1 cellular context compared by ENCODE assay signal in the genomic region with DNA sequence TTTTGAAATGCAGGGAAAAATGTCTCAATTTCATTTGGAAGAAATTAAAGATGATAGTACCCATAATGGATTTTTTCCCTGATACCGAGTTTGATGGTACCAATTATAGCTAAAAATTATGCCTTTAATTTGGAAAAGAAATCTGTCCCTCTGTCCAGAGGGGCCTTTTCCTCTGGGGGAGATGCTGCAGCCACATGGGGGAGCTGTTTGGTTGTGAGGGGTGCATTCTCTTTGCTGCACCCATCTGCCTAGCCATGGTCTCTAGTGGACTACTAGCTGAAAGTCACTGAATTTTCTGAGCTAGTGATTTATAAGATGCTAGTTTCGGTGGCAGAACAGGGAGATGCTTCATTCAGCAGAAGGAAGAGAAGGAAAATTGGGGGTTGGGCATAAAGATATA.
TF ChIP-seq lines count a peak whose summit lies in the region.

No MANE protein-coding gene starts in this region.

TF ChIP-seq in GM12878, 131 proteins besides CTCF, POLR2A, EP300 and RAD21:
- TF ChIP-seq, protein P1, sequence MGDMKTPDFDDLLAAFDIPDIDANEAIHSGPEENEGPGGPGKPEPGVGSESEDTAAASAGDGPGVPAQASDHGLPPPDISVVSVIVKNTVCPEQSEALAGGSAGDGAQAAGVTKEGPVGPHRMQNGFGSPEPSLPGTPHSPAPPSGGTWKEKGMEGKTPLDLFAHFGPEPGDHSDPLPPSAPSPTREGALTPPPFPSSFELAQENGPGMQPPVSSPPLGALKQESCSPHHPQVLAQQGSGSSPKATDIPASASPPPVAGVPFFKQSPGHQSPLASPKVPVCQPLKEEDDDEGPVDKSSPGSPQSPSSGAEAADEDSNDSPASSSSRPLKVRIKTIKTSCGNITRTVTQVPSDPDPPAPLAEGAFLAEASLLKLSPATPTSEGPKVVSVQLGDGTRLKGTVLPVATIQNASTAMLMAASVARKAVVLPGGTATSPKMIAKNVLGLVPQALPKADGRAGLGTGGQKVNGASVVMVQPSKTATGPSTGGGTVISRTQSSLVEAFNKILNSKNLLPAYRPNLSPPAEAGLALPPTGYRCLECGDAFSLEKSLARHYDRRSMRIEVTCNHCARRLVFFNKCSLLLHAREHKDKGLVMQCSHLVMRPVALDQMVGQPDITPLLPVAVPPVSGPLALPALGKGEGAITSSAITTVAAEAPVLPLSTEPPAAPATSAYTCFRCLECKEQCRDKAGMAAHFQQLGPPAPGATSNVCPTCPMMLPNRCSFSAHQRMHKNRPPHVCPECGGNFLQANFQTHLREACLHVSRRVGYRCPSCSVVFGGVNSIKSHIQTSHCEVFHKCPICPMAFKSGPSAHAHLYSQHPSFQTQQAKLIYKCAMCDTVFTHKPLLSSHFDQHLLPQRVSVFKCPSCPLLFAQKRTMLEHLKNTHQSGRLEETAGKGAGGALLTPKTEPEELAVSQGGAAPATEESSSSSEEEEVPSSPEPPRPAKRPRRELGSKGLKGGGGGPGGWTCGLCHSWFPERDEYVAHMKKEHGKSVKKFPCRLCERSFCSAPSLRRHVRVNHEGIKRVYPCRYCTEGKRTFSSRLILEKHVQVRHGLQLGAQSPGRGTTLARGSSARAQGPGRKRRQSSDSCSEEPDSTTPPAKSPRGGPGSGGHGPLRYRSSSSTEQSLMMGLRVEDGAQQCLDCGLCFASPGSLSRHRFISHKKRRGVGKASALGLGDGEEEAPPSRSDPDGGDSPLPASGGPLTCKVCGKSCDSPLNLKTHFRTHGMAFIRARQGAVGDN (IDR thresholded peaks at IDR 0.05), result peak; percentile 21; the same call in 1 of the 2 replicates
- TF ChIP-seq BCL11A (IDR thresholded peaks at IDR 0.05; ENCODE audit: low read depth, low read length), result no peak
- 0 out of 2 replicates have a peak, but pooled peaks have one; percentile 45 for TF ChIP-seq HDGF (IDR thresholded peaks at IDR 0.05)
- TF ChIP-seq MTA2 (IDR thresholded peaks at IDR 0.05; ENCODE audit: low read depth), result 0 out of 2 replicates have a peak, but pooled peaks have one; percentile 16
- TF ChIP-seq TARDBP (IDR thresholded peaks at IDR 0.05; ENCODE audit: borderline replicate concordance), result no peak
- TF ChIP-seq IKZF2 (IDR thresholded peaks at IDR 0.05), result peak in 1 of 2 experiments; percentile 25; a peak in 2 of 4 replicates
- no peak for TF ChIP-seq SMAD1 (IDR thresholded peaks at IDR 0.05; ENCODE audit: low read depth, partially characterized antibody)
- 0 out of 2 replicates have a peak, but pooled peaks have one; percentile 22 for TF ChIP-seq EED (IDR thresholded peaks at IDR 0.05; ENCODE audit: low read depth)
- no peak for TF ChIP-seq ZNF384 (IDR thresholded peaks at IDR 0.05; ENCODE audit: borderline replicate concordance, low read depth, low read length)
- peak; percentile 73; the same call in 1 of the 2 replicates for TF ChIP-seq YY1 (IDR thresholded peaks at IDR 0.05; ENCODE audit: low read depth, low read length)
- TF ChIP-seq, protein P2, sequence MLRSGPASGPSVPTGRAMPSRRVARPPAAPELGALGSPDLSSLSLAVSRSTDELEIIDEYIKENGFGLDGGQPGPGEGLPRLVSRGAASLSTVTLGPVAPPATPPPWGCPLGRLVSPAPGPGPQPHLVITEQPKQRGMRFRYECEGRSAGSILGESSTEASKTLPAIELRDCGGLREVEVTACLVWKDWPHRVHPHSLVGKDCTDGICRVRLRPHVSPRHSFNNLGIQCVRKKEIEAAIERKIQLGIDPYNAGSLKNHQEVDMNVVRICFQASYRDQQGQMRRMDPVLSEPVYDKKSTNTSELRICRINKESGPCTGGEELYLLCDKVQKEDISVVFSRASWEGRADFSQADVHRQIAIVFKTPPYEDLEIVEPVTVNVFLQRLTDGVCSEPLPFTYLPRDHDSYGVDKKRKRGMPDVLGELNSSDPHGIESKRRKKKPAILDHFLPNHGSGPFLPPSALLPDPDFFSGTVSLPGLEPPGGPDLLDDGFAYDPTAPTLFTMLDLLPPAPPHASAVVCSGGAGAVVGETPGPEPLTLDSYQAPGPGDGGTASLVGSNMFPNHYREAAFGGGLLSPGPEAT (IDR thresholded peaks at IDR 0.05; ENCODE audit: low read depth), result no peak
- peak; percentile 48; the same call in 1 of the 2 replicates for TF ChIP-seq ZNF24 (IDR thresholded peaks at IDR 0.05)
- TF ChIP-seq MYC (IDR thresholded peaks at IDR 0.05; ENCODE audit: insufficient read depth, insufficient read length, insufficient replicate concordance, low read length, severe bottlenecking), result no peak
- TF ChIP-seq, protein P3, sequence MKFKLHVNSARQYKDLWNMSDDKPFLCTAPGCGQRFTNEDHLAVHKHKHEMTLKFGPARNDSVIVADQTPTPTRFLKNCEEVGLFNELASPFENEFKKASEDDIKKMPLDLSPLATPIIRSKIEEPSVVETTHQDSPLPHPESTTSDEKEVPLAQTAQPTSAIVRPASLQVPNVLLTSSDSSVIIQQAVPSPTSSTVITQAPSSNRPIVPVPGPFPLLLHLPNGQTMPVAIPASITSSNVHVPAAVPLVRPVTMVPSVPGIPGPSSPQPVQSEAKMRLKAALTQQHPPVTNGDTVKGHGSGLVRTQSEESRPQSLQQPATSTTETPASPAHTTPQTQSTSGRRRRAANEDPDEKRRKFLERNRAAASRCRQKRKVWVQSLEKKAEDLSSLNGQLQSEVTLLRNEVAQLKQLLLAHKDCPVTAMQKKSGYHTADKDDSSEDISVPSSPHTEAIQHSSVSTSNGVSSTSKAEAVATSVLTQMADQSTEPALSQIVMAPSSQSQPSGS (IDR thresholded peaks at IDR 0.05; ENCODE audit: low read length), result no peak
- TF ChIP-seq, protein P4, sequence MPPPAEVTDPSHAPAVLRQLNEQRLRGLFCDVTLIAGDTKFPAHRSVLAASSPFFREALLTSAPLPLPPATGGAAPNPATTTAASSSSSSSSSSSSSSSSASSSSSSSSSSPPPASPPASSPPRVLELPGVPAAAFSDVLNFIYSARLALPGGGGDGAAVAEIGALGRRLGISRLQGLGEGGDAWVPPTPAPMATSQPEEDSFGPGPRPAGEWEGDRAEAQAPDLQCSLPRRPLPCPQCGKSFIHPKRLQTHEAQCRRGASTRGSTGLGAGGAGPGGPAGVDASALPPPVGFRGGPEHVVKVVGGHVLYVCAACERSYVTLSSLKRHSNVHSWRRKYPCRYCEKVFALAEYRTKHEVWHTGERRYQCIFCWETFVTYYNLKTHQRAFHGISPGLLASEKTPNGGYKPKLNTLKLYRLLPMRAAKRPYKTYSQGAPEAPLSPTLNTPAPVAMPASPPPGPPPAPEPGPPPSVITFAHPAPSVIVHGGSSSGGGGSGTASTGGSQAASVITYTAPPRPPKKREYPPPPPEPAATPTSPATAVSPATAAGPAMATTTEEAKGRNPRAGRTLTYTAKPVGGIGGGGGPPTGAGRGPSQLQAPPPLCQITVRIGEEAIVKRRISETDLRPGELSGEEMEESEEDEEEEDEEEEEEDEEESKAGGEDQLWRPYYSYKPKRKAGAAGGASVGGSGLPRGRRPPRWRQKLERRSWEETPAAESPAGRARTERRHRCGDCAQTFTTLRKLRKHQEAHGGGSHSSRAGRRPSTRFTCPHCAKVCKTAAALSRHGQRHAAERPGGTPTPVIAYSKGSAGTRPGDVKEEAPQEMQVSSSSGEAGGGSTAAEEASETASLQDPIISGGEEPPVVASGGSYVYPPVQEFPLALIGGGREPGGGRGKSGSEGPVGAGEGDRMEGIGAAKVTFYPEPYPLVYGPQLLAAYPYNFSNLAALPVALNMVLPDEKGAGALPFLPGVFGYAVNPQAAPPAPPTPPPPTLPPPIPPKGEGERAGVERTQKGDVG (CRISPR knock-in tag; IDR thresholded peaks at IDR 0.05), result no peak
- peak; percentile 71 for TF ChIP-seq POLR2AphosphoS5 (IDR thresholded peaks at IDR 0.05; ENCODE audit: low read length)
- TF ChIP-seq, protein P5, sequence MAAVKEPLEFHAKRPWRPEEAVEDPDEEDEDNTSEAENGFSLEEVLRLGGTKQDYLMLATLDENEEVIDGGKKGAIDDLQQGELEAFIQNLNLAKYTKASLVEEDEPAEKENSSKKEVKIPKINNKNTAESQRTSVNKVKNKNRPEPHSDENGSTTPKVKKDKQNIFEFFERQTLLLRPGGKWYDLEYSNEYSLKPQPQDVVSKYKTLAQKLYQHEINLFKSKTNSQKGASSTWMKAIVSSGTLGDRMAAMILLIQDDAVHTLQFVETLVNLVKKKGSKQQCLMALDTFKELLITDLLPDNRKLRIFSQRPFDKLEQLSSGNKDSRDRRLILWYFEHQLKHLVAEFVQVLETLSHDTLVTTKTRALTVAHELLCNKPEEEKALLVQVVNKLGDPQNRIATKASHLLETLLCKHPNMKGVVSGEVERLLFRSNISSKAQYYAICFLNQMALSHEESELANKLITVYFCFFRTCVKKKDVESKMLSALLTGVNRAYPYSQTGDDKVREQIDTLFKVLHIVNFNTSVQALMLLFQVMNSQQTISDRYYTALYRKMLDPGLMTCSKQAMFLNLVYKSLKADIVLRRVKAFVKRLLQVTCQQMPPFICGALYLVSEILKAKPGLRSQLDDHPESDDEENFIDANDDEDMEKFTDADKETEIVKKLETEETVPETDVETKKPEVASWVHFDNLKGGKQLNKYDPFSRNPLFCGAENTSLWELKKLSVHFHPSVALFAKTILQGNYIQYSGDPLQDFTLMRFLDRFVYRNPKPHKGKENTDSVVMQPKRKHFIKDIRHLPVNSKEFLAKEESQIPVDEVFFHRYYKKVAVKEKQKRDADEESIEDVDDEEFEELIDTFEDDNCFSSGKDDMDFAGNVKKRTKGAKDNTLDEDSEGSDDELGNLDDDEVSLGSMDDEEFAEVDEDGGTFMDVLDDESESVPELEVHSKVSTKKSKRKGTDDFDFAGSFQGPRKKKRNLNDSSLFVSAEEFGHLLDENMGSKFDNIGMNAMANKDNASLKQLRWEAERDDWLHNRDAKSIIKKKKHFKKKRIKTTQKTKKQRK (IDR thresholded peaks at IDR 0.05; ENCODE audit: low read depth, low read length), result 0 out of 2 replicates have a peak, but pooled peaks have one; percentile 22
- 0 out of 2 replicates have a peak, but pooled peaks have one; percentile 21 for TF ChIP-seq FOXM1 (IDR thresholded peaks at IDR 0.05; ENCODE audit: low read depth, low read length)
- TF ChIP-seq ZBED1 (IDR thresholded peaks at IDR 0.05; ENCODE audit: borderline replicate concordance), result peak; percentile 35; the same call in 1 of the 2 replicates
- 0 out of 2 replicates have a peak, but pooled peaks have one; percentile 15 for TF ChIP-seq IRF4 (IDR thresholded peaks at IDR 0.05; ENCODE audit: low read depth, low read length)
- no peak for TF ChIP-seq MYB (IDR thresholded peaks at IDR 0.05; ENCODE audit: borderline replicate concordance, low read depth, low read length)
- TF ChIP-seq, protein P6, sequence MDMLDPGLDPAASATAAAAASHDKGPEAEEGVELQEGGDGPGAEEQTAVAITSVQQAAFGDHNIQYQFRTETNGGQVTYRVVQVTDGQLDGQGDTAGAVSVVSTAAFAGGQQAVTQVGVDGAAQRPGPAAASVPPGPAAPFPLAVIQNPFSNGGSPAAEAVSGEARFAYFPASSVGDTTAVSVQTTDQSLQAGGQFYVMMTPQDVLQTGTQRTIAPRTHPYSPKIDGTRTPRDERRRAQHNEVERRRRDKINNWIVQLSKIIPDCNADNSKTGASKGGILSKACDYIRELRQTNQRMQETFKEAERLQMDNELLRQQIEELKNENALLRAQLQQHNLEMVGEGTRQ (IDR thresholded peaks at IDR 0.05; ENCODE audit: borderline replicate concordance, low read depth, low read length), result no peak
- TF ChIP-seq SIN3A (IDR thresholded peaks at IDR 0.05; ENCODE audit: low read depth, low read length), result no peak
- TF ChIP-seq RUNX3 (IDR thresholded peaks at IDR 0.05; ENCODE audit: low read length), result peak; percentile 30; the same call in 1 of the 2 replicates
- no peak for TF ChIP-seq GABPA (IDR thresholded peaks at IDR 0.05; ENCODE audit: low read depth)
- TF ChIP-seq PML (IDR thresholded peaks at IDR 0.05; ENCODE audit: low read length), result no peak
- TF ChIP-seq BHLHE40 (IDR thresholded peaks at IDR 0.05; ENCODE audit: borderline replicate concordance in 1 of 2, low read depth in 2 of 2, low read length in 1 of 2), result no peak
- peak; percentile 81; the same call in 1 of the 2 replicates for TF ChIP-seq SMC3 (IDR thresholded peaks at IDR 0.05; ENCODE audit: borderline replicate concordance, low read length)
- TF ChIP-seq CBX5 (IDR thresholded peaks at IDR 0.05; ENCODE audit: low read depth), result no peak
- TF ChIP-seq, protein P7, sequence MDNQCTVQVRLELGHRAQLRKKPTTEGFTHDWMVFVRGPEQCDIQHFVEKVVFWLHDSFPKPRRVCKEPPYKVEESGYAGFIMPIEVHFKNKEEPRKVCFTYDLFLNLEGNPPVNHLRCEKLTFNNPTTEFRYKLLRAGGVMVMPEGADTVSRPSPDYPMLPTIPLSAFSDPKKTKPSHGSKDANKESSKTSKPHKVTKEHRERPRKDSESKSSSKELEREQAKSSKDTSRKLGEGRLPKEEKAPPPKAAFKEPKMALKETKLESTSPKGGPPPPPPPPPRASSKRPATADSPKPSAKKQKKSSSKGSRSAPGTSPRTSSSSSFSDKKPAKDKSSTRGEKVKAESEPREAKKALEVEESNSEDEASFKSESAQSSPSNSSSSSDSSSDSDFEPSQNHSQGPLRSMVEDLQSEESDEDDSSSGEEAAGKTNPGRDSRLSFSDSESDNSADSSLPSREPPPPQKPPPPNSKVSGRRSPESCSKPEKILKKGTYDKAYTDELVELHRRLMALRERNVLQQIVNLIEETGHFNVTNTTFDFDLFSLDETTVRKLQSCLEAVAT (IDR thresholded peaks at IDR 0.05), result no peak
- TF ChIP-seq TCF3 (IDR thresholded peaks at IDR 0.05; ENCODE audit: borderline replicate concordance, insufficient read depth, low read depth, low read length), result no peak
- TF ChIP-seq HDAC6 (IDR thresholded peaks at IDR 0.05; ENCODE audit: unreplicated experiment), result no peak
- TF ChIP-seq CREM (IDR thresholded peaks at IDR 0.05; ENCODE audit: low read depth), result peak; percentile 22; the same call in 1 of the 2 replicates
- TF ChIP-seq, protein P8, sequence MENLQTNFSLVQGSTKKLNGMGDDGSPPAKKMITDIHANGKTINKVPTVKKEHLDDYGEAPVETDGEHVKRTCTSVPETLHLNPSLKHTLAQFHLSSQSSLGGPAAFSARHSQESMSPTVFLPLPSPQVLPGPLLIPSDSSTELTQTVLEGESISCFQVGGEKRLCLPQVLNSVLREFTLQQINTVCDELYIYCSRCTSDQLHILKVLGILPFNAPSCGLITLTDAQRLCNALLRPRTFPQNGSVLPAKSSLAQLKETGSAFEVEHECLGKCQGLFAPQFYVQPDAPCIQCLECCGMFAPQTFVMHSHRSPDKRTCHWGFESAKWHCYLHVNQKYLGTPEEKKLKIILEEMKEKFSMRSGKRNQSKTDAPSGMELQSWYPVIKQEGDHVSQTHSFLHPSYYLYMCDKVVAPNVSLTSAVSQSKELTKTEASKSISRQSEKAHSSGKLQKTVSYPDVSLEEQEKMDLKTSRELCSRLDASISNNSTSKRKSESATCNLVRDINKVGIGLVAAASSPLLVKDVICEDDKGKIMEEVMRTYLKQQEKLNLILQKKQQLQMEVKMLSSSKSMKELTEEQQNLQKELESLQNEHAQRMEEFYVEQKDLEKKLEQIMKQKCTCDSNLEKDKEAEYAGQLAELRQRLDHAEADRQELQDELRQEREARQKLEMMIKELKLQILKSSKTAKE (IDR thresholded peaks at IDR 0.05; ENCODE audit: low read depth, poor library complexity, severe bottlenecking), result peak; percentile 29
